Comparison of ENCODE assay signal across 9 cellular contexts in the genomic region with DNA sequence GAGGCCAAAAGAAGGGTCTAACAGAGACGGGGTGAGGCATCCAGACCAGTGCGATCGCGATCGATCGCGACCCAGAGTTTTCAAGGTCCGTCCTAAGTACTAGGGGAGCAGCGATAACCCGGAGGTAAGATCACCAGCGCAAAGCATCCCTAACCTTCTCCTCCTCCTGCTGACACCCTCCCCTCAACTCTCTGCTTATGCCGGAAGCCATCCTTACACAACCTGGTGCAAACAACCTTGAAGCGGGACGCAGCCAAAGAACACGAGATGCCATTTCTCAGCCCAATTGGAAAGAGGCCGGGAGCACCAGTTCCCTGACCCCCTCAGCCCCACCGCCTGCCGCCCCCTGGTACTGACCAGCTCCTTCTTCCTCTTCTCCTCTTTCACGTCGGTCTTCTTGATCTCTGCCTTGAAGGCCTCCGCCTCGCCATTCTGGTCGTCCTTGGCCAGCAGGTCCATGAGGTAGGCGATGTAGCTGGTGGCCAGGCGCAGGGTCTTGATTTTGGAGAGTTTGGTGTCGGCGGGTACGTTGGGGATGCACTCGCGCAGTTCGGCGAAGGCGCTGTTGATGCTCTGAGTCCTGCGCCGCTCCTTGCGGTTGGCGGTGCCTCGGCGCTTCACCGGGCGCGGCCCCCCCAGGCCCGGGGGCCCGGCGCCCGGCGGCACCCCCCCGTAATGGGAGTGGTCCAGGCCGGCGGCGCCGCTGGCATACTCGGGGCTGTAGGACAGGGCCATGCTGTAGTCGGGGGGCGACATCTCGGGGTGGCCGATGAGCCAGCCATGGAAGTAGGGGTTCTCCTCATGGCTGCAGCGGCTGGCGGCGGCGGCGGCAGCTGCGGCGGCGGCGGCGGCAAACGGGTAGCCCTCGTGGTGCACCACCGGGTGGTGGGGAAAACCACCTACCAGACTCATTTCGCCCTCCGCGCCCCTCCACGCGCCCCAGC. TPM values are rescaled to one million over a fixed set of nuclear protein-coding genes. Genes with fewer than 3 reads are reported as not detected.
DNase-seq lines count a peak whose midpoint lies in the region; ATAC-seq lines count a peak whose summit lies in the region.
"Had no signal": no experiment of that assay in that cellular context is flagged by ENCODE, and none has a peak within 500 bp of the region (broad histone marks: within the 10 kb centered on the region; RNA-seq: fewer than 3 reads in every experiment).

No MANE protein-coding gene starts in this region.

- no peak for ATAC-seq in stimulated activated naive CD8-positive, alpha-beta T cell treated with anti-CD3 and anti-CD28 coated beads, Interleukin-15, Interleukin-2, amounts not matched to agents 100 U/mL and 50 U/mL, for 24 hours
- ATAC-seq in memory B cell (ENCODE audit: low read depth) (no peak), aorta (ENCODE audit: low FRiP score) (peak; percentile 20)

- H3K4me3 ChIP-seq in adipocyte (ENCODE audit: low read length) = peak overlapping the region; percentile 95
- H3K4me3 ChIP-seq in aorta (ENCODE audit: low read length in 2 of 2) = peak overlapping the region; percentile 86 to 97

- peak overlapping the region; percentile 95 to 99 for H3K27ac ChIP-seq in aorta (ENCODE audit: low read depth in 1 of 2, low read length in 2 of 2)

- H3K9me3 ChIP-seq in adipocyte (ENCODE audit: control insufficient read depth, low read length) = no peaks in the 10 kb centered on the region
- no peaks in the 10 kb centered on the region for H3K9me3 ChIP-seq in aorta (ENCODE audit: control insufficient read depth, low read length)

- peak overlapping the region; percentile 60 for H3K4me3 Mint-ChIP-seq in stimulated activated naive CD8-positive, alpha-beta T cell treated with anti-CD3 and anti-CD28 coated beads, Interleukin-15, Interleukin-2, amounts not matched to agents 100 ng/mL and 50 ng/mL, for 24 hours
- H3K4me3 Mint-ChIP-seq in memory B cell = no peak overlapping the region

- peaks cover 18% of the 10 kb centered on the region for H3K4me1 Mint-ChIP-seq in stimulated activated naive CD8-positive, alpha-beta T cell treated with anti-CD3 and anti-CD28 coated beads, Interleukin-15, Interleukin-2, amounts not matched to agents 100 ng/mL and 50 ng/mL, for 24 hours (ENCODE audit: low read depth)
- peaks cover 5% of the 10 kb centered on the region for H3K4me1 Mint-ChIP-seq in memory B cell

- peak overlapping the region; percentile 77 for H3K27ac Mint-ChIP-seq in stimulated activated naive CD8-positive, alpha-beta T cell treated with anti-CD3 and anti-CD28 coated beads, Interleukin-15, Interleukin-2, amounts not matched to agents 100 ng/mL and 50 ng/mL, for 24 hours
- peak overlapping the region; percentile 60 for H3K27ac Mint-ChIP-seq in memory B cell

- intact Hi-C loops in aorta (cut with DNase I) = loop anchor here in 1 of 2 donors (5.0 kb wide), 1 partner anchor 219 kb away; no protein-coding TSS in a partner anchor

- WGBS in aorta, 2 donors = 2 to 3% methylated on average over 57 to 75 of the region's 75 CpGs

- H3K9me3 Mint-ChIP-seq in stimulated activated naive CD8-positive, alpha-beta T cell treated with anti-CD3 and anti-CD28 coated beads, Interleukin-15, Interleukin-2, amounts not matched to agents 100 ng/mL and 50 ng/mL, for 24 hours = peaks cover 3% of the 10 kb centered on the region
- H3K9me3 Mint-ChIP-seq in memory B cell = peaks cover 13% of the 10 kb centered on the region

- no peaks in the 10 kb centered on the region for H3K27me3 ChIP-seq in adipocyte (replicated peaks; ENCODE audit: control insufficient read depth, insufficient read depth, low read length)
- H3K27me3 ChIP-seq in aorta (ENCODE audit: control insufficient read depth in 1 of 2, insufficient read depth in 2 of 2, low read length in 1 of 2) = no peaks in the 10 kb centered on the region

- peaks cover 9% of the 10 kb centered on the region for H3K36me3 ChIP-seq in adipocyte (ENCODE audit: control insufficient read depth, insufficient read depth, low read length, severe bottlenecking)
- no peaks in the 10 kb centered on the region for H3K36me3 ChIP-seq in aorta (ENCODE audit: control insufficient read depth in 1 of 2, insufficient read depth in 2 of 2, low read length in 1 of 2)

- DNase-seq in stimulated activated naive CD8-positive, alpha-beta T cell treated with anti-CD3 and anti-CD28 coated beads, Interleukin-15, Interleukin-2, amounts not matched to agents 100 U/mL and 50 U/mL, for 24 hours = no peak
- peak; percentile 63 for DNase-seq in adipocyte (ENCODE audit: low read depth)
- no peak for DNase-seq in memory B cell (ENCODE audit: low spot score in 2 of 2)
- DNase-seq in aorta = peak; percentile 56 to 69
- no peak for DNase-seq in epidermal melanocyte (ENCODE audit: insufficient read length, low spot score)
- DNase-seq in activated effector memory CD4-positive, alpha-beta T cell treated with Interleukin-2 at 50 U/mL for 16 hours = no peak
- DNase-seq in nucleus accumbens (lab: John Stamatoyannopoulos, UW) = no peak
- DNase-seq: SHP77 treated with DMSO at 0.1 percent for 48 hours had no signal

- H3K4me1 ChIP-seq in adipocyte (ENCODE audit: control insufficient read depth, insufficient read depth, low read length) (peaks cover 22% of the 10 kb centered on the region), aorta (ENCODE audit: control insufficient read depth in 1 of 2, insufficient read depth in 2 of 2, low read length in 2 of 2) (no peaks in the 10 kb centered on the region)

- peaks cover 12% of the 10 kb centered on the region for H3K36me3 Mint-ChIP-seq in stimulated activated naive CD8-positive, alpha-beta T cell treated with anti-CD3 and anti-CD28 coated beads, Interleukin-15, Interleukin-2, amounts not matched to agents 100 ng/mL and 50 ng/mL, for 24 hours (ENCODE audit: low read depth)
- H3K36me3 Mint-ChIP-seq in memory B cell = peaks cover 4% of the 10 kb centered on the region

- H3K27me3 Mint-ChIP-seq in stimulated activated naive CD8-positive, alpha-beta T cell treated with anti-CD3 and anti-CD28 coated beads, Interleukin-15, Interleukin-2, amounts not matched to agents 100 ng/mL and 50 ng/mL, for 24 hours = peaks cover 88% of the 10 kb centered on the region
- H3K27me3 Mint-ChIP-seq in memory B cell = peaks cover 37% of the 10 kb centered on the region

- peak overlapping the region; percentile 98 for H3K9ac ChIP-seq in adipocyte (ENCODE audit: low read length)

RNA-seq across cellular contexts. Expression of a gene that starts 1.4 kb away (rescaled TPM):
- total RNA-seq in aorta = 10 to 100 TPM in 1 of 2 donors, 1 to 10 TPM in 1; 5.2 to 19.5 TPM
- polyA plus RNA-seq in aorta = 10 to 100 TPM; 17.0 to 36.7 TPM

Comparison
In these comparisons a context has a peak if more than half of its experiments do, and no peak if none do; other contexts are left out.
1. DNase-seq: peak in adipocyte (single experiment) and aorta (2 of 2); none in stimulated activated naive CD8-positive, alpha-beta T cell treated with anti-CD3 and anti-CD28 coated beads, Interleukin-15, Interleukin-2, amounts not matched to agents 100 U/mL and 50 U/mL, for 24 hours (single experiment), memory B cell (0 of 2), epidermal melanocyte (single experiment), activated effector memory CD4-positive, alpha-beta T cell treated with Interleukin-2 at 50 U/mL for 16 hours (single experiment) and nucleus accumbens (0 of 56).